Comparison of ENCODE assay signal across 14 cellular contexts in genomic region chr2:231300020-231300721, GRCh38.
A peak's percentile ranks its signal among the peaks of the same experiment; 100 is the strongest.
DNase-seq lines count a peak whose midpoint lies in the region; TF ChIP-seq lines count a peak whose summit lies in the region.
"Had no signal": no experiment of that assay in that cellular context is flagged by ENCODE, and none has a peak within 500 bp of the region (broad histone marks: within the 10 kb centered on the region; RNA-seq: fewer than 3 reads in every experiment).

No MANE protein-coding gene starts in this region.

- peaks cover 11 to 50% (median 20%) of the 10 kb centered on the region in 4 donors for H3K4me1 ChIP-seq in stomach
- H3K4me1 ChIP-seq: thyroid gland had no signal

- peaks cover 0 to 27% (median 8%) of the 10 kb centered on the region in 4 donors for H3K36me3 ChIP-seq in stomach
- H3K36me3 ChIP-seq: SJSA1, thyroid gland had no signal

- no peak for TF ChIP-seq EP300 in stomach (IDR thresholded peaks at IDR 0.05)

- DNase-seq in NCI-H1694 (lab: John Stamatoyannopoulos, UW) (peak; percentile 13), NCI-H1694 treated with DMSO at 0.1 percent for 48 hours (lab: John Stamatoyannopoulos, UW) (no peak), NOMO-1 treated with DMSO at 0.1 percent for 48 hours (lab: John Stamatoyannopoulos, UW; ENCODE audit: unreplicated experiment) (peak; percentile 80), glomerular visceral epithelial cell (ENCODE audit: extremely low spot score) (peak; percentile 65), stomach (peak; percentile 59), GM10266 (ENCODE audit: extremely low spot score) (no peak), GM19238 (ENCODE audit: insufficient read length, low spot score) (no peak)
- no peak for DNase-seq in activated naive CD4-positive, alpha-beta T cell (lab: John Stamatoyannopoulos, UW)
- DNase-seq: activated CD8-positive, alpha-beta T cell treated with anti-CD3 and anti-CD28 coated beads for 36 hours; NCI-H1092; stimulated activated CD4-positive, alpha-beta T cell treated with anti-CD3 and anti-CD28 coated beads, Interleukin-2, amount 100 ng/mL, for 48 hours; thyroid gland had no signal

- peak overlapping the region; percentile 25 to 75 (median 59) for H3K27ac ChIP-seq in stomach
- H3K27ac ChIP-seq: 22Rv1, SJSA1, thyroid gland had no signal

- no peak overlapping the region for H3K4me3 ChIP-seq in stomach
- H3K4me3 ChIP-seq: SJSA1, thyroid gland had no signal

- WGBS in stomach, 5 donors = 28 to 57% (median 45%) methylated on average over 8 of the region's 8 CpGs

- intact Hi-C loops in stomach (cut with DNase I; ENCODE audit: low total_unique reads) = no loop called here

- no peaks in the 10 kb centered on the region for H3K9me3 ChIP-seq in stomach
- H3K9me3 ChIP-seq: SJSA1, thyroid gland had no signal

- TF ChIP-seq POLR2A in stomach (IDR thresholded peaks at IDR 0.05) = no peak

- no peaks in the 10 kb centered on the region for H3K27me3 ChIP-seq in stomach
- H3K27me3 ChIP-seq: SJSA1, thyroid gland had no signal

- TF ChIP-seq CTCF in stomach (IDR thresholded peaks at IDR 0.05) (no peak), GM10266 (IDR thresholded peaks at IDR 0.05; ENCODE audit: control insufficient read depth, insufficient read depth, low read depth, missing control alignments) (no peak)

Comparison
In these comparisons a context has a peak if more than half of its experiments do, and no peak if none do; other contexts are left out.
1. DNase-seq: peak in NCI-H1694 (single experiment), NOMO-1 treated with DMSO at 0.1 percent for 48 hours (single experiment), glomerular visceral epithelial cell (single experiment) and stomach (single experiment); none in NCI-H1694 treated with DMSO at 0.1 percent for 48 hours (single experiment), GM10266 (single experiment), GM19238 (single experiment) and activated naive CD4-positive, alpha-beta T cell (0 of 4).